8 cellular contexts compared by ENCODE assay signal in genomic region chr1:169115891-169116585, GRCh38. TPM values are rescaled to one million over a fixed set of nuclear protein-coding genes. Genes with fewer than 3 reads are reported as not detected.
DNase-seq lines count a peak whose midpoint lies in the region; ATAC-seq, FAIRE-seq and TF ChIP-seq lines count a peak whose summit lies in the region.

No MANE protein-coding gene starts in this region.

- FAIRE-seq in keratinocyte (lab: Jason Lieb, UNC) = peak; percentile 78

- H3K4me3 ChIP-seq in keratinocyte (ENCODE audit: control insufficient read depth in 2 of 3, extremely low read depth in 1 of 3, insufficient read depth in 2 of 3, low read depth in 1 of 3, low read length in 3 of 3) (peak overlapping the region in 2 of 3 experiments; percentile 15 to 36), subcutaneous abdominal adipose tissue (ENCODE audit: low read depth in 1 of 5, low read length in 5 of 5) (peak overlapping the region; percentile 30 to 53 (median 45))

- H3K9ac ChIP-seq in keratinocyte (ENCODE audit: control insufficient read depth, extremely low read depth, insufficient read depth, low read length) (peak overlapping the region; percentile 52), subcutaneous abdominal adipose tissue (ENCODE audit: low read length in 5 of 5) (no peak overlapping the region)

- intact Hi-C loops in activated T-helper 1 cell treated with anti-CD3 and anti-CD28 coated beads, Interleukin-12 subunit alpha, Interleukin-12 subunit beta, Interleukin-2, Interleukin-4 antibody, amounts not matched to agents 30 ng/mL and 10 ng/mL and 1 ng/mL, durations not matched to agents 14 hours and 24 hours and 36 hours (cut with micrococcal nuclease) = no loop called here

- DNase-seq in activated T-helper 1 cell treated with anti-CD3 and anti-CD28 coated beads, Interleukin-12 subunit alpha, Interleukin-12 subunit beta, Interleukin-2, Interleukin-4 antibody, amounts not matched to agents 30 ng/mL and 10 ng/mL and 1 ng/mL, durations not matched to agents 14 hours and 24 hours and 36 hours (ENCODE audit: low spot score) = no peak
- peak; percentile 75 for DNase-seq in keratinocyte (ENCODE audit: low read depth, low spot score)
- DNase-seq in NCI-H146 (lab: John Stamatoyannopoulos, UW) = no peak
- no peak for DNase-seq in dedifferentiated amniotic fluid mesenchymal stem cell (ENCODE audit: extremely low spot score)

- ATAC-seq in GM18861 (IDR thresholded peaks at IDR 0.05; ENCODE audit: unreplicated experiment) = peak; percentile 65
- ATAC-seq in HG02973 (IDR thresholded peaks at IDR 0.05; ENCODE audit: unreplicated experiment) = peak; percentile 64
- ATAC-seq in HG03139 (IDR thresholded peaks at IDR 0.05; ENCODE audit: unreplicated experiment) = no peak

- no peak overlapping the region for H3K4me3 Mint-ChIP-seq in activated T-helper 1 cell treated with anti-CD3 and anti-CD28 coated beads, Interleukin-12 subunit alpha, Interleukin-12 subunit beta, Interleukin-2, Interleukin-4 antibody, amounts not matched to agents 30 ng/mL and 10 ng/mL and 1 ng/mL, durations not matched to agents 14 hours and 24 hours and 36 hours

- no peaks in the 10 kb centered on the region for H3K9me3 ChIP-seq in keratinocyte (ENCODE audit: control insufficient read depth, low read depth, low read length)
- H3K9me3 ChIP-seq in subcutaneous abdominal adipose tissue (ENCODE audit: control insufficient read depth in 5 of 5, low read length in 5 of 5) = no peaks in the 10 kb centered on the region

- H4K20me1 ChIP-seq in keratinocyte (ENCODE audit: control insufficient read depth, extremely low read depth, insufficient read depth, low read length) = no peaks in the 10 kb centered on the region

- peaks cover 0 to 4% of the 10 kb centered on the region in 2 experiments for H3K36me3 ChIP-seq in keratinocyte (ENCODE audit: control insufficient read depth in 2 of 2, extremely low read depth in 1 of 2, insufficient read depth in 2 of 2, low read length in 2 of 2)
- peaks cover 0 to 13% (median 4%) of the 10 kb centered on the region in 5 donors for H3K36me3 ChIP-seq in subcutaneous abdominal adipose tissue (ENCODE audit: control insufficient read depth in 5 of 5, insufficient read depth in 5 of 5, low read length in 5 of 5)

- peaks cover 28% of the 10 kb centered on the region for H3K36me3 Mint-ChIP-seq in activated T-helper 1 cell treated with anti-CD3 and anti-CD28 coated beads, Interleukin-12 subunit alpha, Interleukin-12 subunit beta, Interleukin-2, Interleukin-4 antibody, amounts not matched to agents 30 ng/mL and 10 ng/mL and 1 ng/mL, durations not matched to agents 14 hours and 24 hours and 36 hours (ENCODE audit: low read depth)

- H3K4me1 ChIP-seq in keratinocyte (ENCODE audit: control insufficient read depth, extremely low read depth, insufficient read depth, low read length) = peaks cover 62% of the 10 kb centered on the region
- peaks cover 0 to 15% (median 6%) of the 10 kb centered on the region in 5 donors for H3K4me1 ChIP-seq in subcutaneous abdominal adipose tissue (ENCODE audit: control insufficient read depth in 5 of 5, insufficient read depth in 5 of 5, low read length in 5 of 5)

- no peak for TF ChIP-seq CTCF in keratinocyte (optimal IDR thresholded peaks at IDR 0.05 in 1 of 3, IDR thresholded peaks at IDR 0.05 in 1 of 3, conservative IDR thresholded peaks at IDR 0.05 in 1 of 3; ENCODE audit: extremely low read depth in 1 of 3, insufficient read depth in 2 of 3, low read length in 3 of 3)

- peak overlapping the region; percentile 2 for H3K27ac Mint-ChIP-seq in activated T-helper 1 cell treated with anti-CD3 and anti-CD28 coated beads, Interleukin-12 subunit alpha, Interleukin-12 subunit beta, Interleukin-2, Interleukin-4 antibody, amounts not matched to agents 30 ng/mL and 10 ng/mL and 1 ng/mL, durations not matched to agents 14 hours and 24 hours and 36 hours

- dilution Hi-C loops in keratinocyte (cut with MboI; ENCODE audit: extremely low pct_ligation_motif_present, low sequenced_read_pairs) = no loop called here

- H3K27me3 ChIP-seq in keratinocyte (ENCODE audit: control insufficient read depth, extremely low read depth, insufficient read depth, low read length) = no peaks in the 10 kb centered on the region
- H3K27me3 ChIP-seq in subcutaneous abdominal adipose tissue (ENCODE audit: control insufficient read depth in 5 of 5, insufficient read depth in 4 of 5, low read length in 5 of 5) = no peaks in the 10 kb centered on the region

- H2AFZ ChIP-seq in keratinocyte (ENCODE audit: control insufficient read depth, low read length) = peak overlapping the region; percentile 60

- H3K27ac ChIP-seq in keratinocyte (ENCODE audit: control insufficient read depth, insufficient read depth, low read length) (peak overlapping the region; percentile 78), subcutaneous abdominal adipose tissue (ENCODE audit: low read depth, low read length) (no peak overlapping the region)

- H3K27me3 Mint-ChIP-seq in activated T-helper 1 cell treated with anti-CD3 and anti-CD28 coated beads, Interleukin-12 subunit alpha, Interleukin-12 subunit beta, Interleukin-2, Interleukin-4 antibody, amounts not matched to agents 30 ng/mL and 10 ng/mL and 1 ng/mL, durations not matched to agents 14 hours and 24 hours and 36 hours (ENCODE audit: insufficient read depth) = no peaks in the 10 kb centered on the region

- peaks cover 18% of the 10 kb centered on the region for H3K79me2 ChIP-seq in keratinocyte (ENCODE audit: control insufficient read depth, insufficient read depth, low read length)

- peaks cover 21% of the 10 kb centered on the region for H3K4me1 Mint-ChIP-seq in activated T-helper 1 cell treated with anti-CD3 and anti-CD28 coated beads, Interleukin-12 subunit alpha, Interleukin-12 subunit beta, Interleukin-2, Interleukin-4 antibody, amounts not matched to agents 30 ng/mL and 10 ng/mL and 1 ng/mL, durations not matched to agents 14 hours and 24 hours and 36 hours (ENCODE audit: low read depth)

- H3K4me2 ChIP-seq in keratinocyte (ENCODE audit: control insufficient read depth, extremely low read depth, insufficient read depth, low read depth, low read length) = peak overlapping the region; percentile 80

- no peaks in the 10 kb centered on the region for H3K9me1 ChIP-seq in keratinocyte (ENCODE audit: control insufficient read depth, extremely low read depth, insufficient read depth, low read length)

- no peaks in the 10 kb centered on the region for H3K9me3 Mint-ChIP-seq in activated T-helper 1 cell treated with anti-CD3 and anti-CD28 coated beads, Interleukin-12 subunit alpha, Interleukin-12 subunit beta, Interleukin-2, Interleukin-4 antibody, amounts not matched to agents 30 ng/mL and 10 ng/mL and 1 ng/mL, durations not matched to agents 14 hours and 24 hours and 36 hours

RNA-seq across cellular contexts. Expression of gene ATP1B1, which starts 9.5 kb away (rescaled TPM):
- total RNA-seq in activated T-helper 1 cell treated with anti-CD3 and anti-CD28 coated beads, Interleukin-12 subunit alpha, Interleukin-12 subunit beta, Interleukin-2, Interleukin-4 antibody, amounts not matched to agents 30 ng/mL and 10 ng/mL and 1 ng/mL, durations not matched to agents 14 hours and 24 hours and 36 hours = 12.3 TPM in 2 replicates
- 21.1 to 32.8 TPM (median 30.0 TPM) in 3 replicates for polyA plus RNA-seq in keratinocyte
- polyA plus RNA-seq in keratinocyte (2011; ENCODE audit: low read depth) = 32.4 TPM
- polyA plus RNA-seq in keratinocyte (2011; cell fraction: cytosol; rRNA removed) = 11.2 and 16.6 TPM in 2 replicates
- polyA plus RNA-seq in keratinocyte (2011; cell fraction: nucleus; rRNA removed) = 23.9 and 33.4 TPM in 2 replicates
- 35.0 and 37.8 TPM in 2 replicates for polyA plus RNA-seq in keratinocyte (2012; ENCODE audit: low replicate concordance)
- 8.4 to 29.2 TPM (median 15.0 TPM) in 3 replicates for polyA minus RNA-seq in keratinocyte
- polyA minus RNA-seq in keratinocyte (2011; cell fraction: cytosol; rRNA and poly(A)+ RNA removed) = 22.6 TPM
- 18.6 and 28.9 TPM in 2 replicates for polyA minus RNA-seq in keratinocyte (2011; cell fraction: nucleus; rRNA and poly(A)+ RNA removed)
